In the genomic region with DNA sequence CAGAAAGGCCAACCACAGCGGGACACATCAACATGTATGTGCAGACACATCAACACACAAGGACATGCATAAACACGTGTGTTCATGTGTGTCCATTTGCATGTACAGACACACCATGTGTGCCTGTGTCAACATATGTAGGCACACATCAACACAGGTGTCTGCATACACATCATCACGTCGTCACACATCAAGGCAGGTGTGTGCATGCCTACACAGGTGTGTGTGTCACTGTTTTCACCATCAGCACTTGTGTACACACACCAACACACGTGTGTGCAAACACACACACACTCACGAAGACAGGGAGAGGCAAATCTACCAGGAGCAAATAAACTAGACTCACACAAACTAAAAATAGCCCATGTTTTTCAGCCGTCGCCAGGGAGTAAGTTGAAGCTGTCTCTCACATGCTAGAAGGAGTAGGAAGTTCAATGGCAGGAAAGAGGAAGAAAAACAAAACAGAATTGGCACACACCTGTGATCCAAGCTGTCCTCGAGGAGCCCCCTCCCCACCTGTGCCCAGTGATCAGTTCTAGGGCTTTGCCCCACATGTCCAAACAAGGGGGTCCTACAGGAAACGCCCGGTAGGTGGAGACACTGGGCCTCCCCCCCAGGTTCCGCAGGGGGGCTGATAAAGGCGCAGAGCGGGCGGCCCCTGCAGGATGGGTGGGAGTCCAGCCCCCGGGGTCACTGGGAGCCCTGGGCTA, we compare ENCODE assay signal across 16 cellular contexts. TPM values are rescaled to one million over a fixed set of nuclear protein-coding genes. Genes with fewer than 3 reads are reported as not detected.
DNase-seq lines count a peak whose midpoint lies in the region; ATAC-seq and TF ChIP-seq lines count a peak whose summit lies in the region.
"Had no signal": no experiment of that assay in that cellular context is flagged by ENCODE, and none has a peak within 500 bp of the region (broad histone marks: within the 10 kb centered on the region; RNA-seq: fewer than 3 reads in every experiment).

No MANE protein-coding gene starts in this region.

- peak overlapping the region in 2 of 3 experiments; percentile 0 to 17 for H3K27ac Mint-ChIP-seq in nephron
- H3K27ac Mint-ChIP-seq: activated CD8-positive, alpha-beta memory T cell treated with anti-CD3 and anti-CD28 coated beads, Interleukin-2, amount 10 ng/mL, durations not matched to agents 7 days and 5 days; immature natural killer cell; stimulated activated naive CD8-positive, alpha-beta T cell treated with anti-CD3 and anti-CD28 coated beads, Interleukin-15, Interleukin-2, amounts not matched to agents 100 ng/mL and 50 ng/mL, for 24 hours had no signal

- H3K4me3 ChIP-seq in DOHH2 (ENCODE audit: low read length): peak overlapping the region; percentile 28; the same call in 1 of the 2 replicates
- no peak overlapping the region for H3K4me3 ChIP-seq in choroid plexus epithelial cell (ENCODE audit: low read depth, low read length)
- H3K4me3 ChIP-seq in mucosa of descending colon: no peak overlapping the region

- no peaks in the 10 kb centered on the region for H3K9me3 Mint-ChIP-seq in nephron
- H3K9me3 Mint-ChIP-seq: immature natural killer cell; naive thymus-derived CD8-positive, alpha-beta T cell; stimulated activated naive CD8-positive, alpha-beta T cell treated with anti-CD3 and anti-CD28 coated beads, Interleukin-15, Interleukin-2, amounts not matched to agents 100 ng/mL and 50 ng/mL, for 24 hours had no signal

- H4K20me1 ChIP-seq in DOHH2 (ENCODE audit: control insufficient read depth, insufficient read depth, low read depth, low read length): peaks cover 27% of the 10 kb centered on the region

- H3K9me3 ChIP-seq in DOHH2 (ENCODE audit: control insufficient read depth, insufficient read depth, low read length): no peaks in the 10 kb centered on the region
- no peaks in the 10 kb centered on the region for H3K9me3 ChIP-seq in mucosa of descending colon

- peaks cover 24% of the 10 kb centered on the region for H3K4me1 Mint-ChIP-seq in nephron

- H3K4me1 ChIP-seq in DOHH2 (ENCODE audit: control insufficient read depth, low read length): peaks cover 49% of the 10 kb centered on the region
- peaks cover 6% of the 10 kb centered on the region for H3K4me1 ChIP-seq in mucosa of descending colon (ENCODE audit: low read depth)
- H3K4me1 ChIP-seq in foreskin keratinocyte: no peaks in the 10 kb centered on the region

- H3K4me2 ChIP-seq in DOHH2 (ENCODE audit: low read length): peak overlapping the region; percentile 51

- H3K36me3 ChIP-seq in DOHH2 (ENCODE audit: control insufficient read depth, low read length) (peaks cover 81% of the 10 kb centered on the region), mucosa of descending colon (ENCODE audit: low read depth) (no peaks in the 10 kb centered on the region)

- H3K27ac ChIP-seq in DOHH2 (ENCODE audit: low read depth, low read length) (0 out of 2 replicates have a peak overlapping the region, but pooled peaks have one; percentile 11), foreskin keratinocyte (no peak overlapping the region)

- no peaks in the 10 kb centered on the region for H3K27me3 ChIP-seq in DOHH2 (ENCODE audit: control insufficient read depth, low read length)
- no peaks in the 10 kb centered on the region for H3K27me3 ChIP-seq in foreskin keratinocyte

- peaks cover 5% of the 10 kb centered on the region; the same call in 1 of the 2 replicates for H3F3A ChIP-seq in DOHH2 (ENCODE audit: control insufficient read depth, insufficient read depth)

- ATAC-seq in mucosa of descending colon (no peak), foreskin keratinocyte (no peak)
- ATAC-seq: activated CD8-positive, alpha-beta memory T cell treated with anti-CD3 and anti-CD28 coated beads, Interleukin-2, amount 10 ng/mL, durations not matched to agents 7 days and 5 days; esophagus mucosa; naive thymus-derived CD8-positive, alpha-beta T cell had no signal

- in situ Hi-C loops in KBM-7 (cut with MboI; ENCODE audit: low pct_unique_long_range_greater_than_20kb, low sequenced_read_pairs): no loop called here

- H3K27me3 Mint-ChIP-seq in nephron (ENCODE audit: low read depth): no peaks in the 10 kb centered on the region
- H3K27me3 Mint-ChIP-seq: activated CD8-positive, alpha-beta memory T cell treated with anti-CD3 and anti-CD28 coated beads, Interleukin-2, amount 10 ng/mL, durations not matched to agents 7 days and 5 days; naive thymus-derived CD8-positive, alpha-beta T cell; stimulated activated naive CD8-positive, alpha-beta T cell treated with anti-CD3 and anti-CD28 coated beads, Interleukin-15, Interleukin-2, amounts not matched to agents 100 ng/mL and 50 ng/mL, for 24 hours had no signal

- TF ChIP-seq CTCF in DOHH2 (IDR thresholded peaks at IDR 0.05; ENCODE audit: low read depth, low read length, poor library complexity, severe bottlenecking): peak; percentile 76
- TF ChIP-seq CTCF in choroid plexus epithelial cell (conservative IDR thresholded peaks at IDR 0.05; ENCODE audit: low read depth, low read length): peak; percentile 31
- TF ChIP-seq CTCF in nephron (IDR thresholded peaks at IDR 0.05; ENCODE audit: unreplicated experiment in 3 of 3): no peak
- no peak for TF ChIP-seq CTCF in mucosa of descending colon (IDR thresholded peaks at IDR 0.05)
- TF ChIP-seq CTCF in foreskin keratinocyte (conservative IDR thresholded peaks at IDR 0.05): no peak

- H3K79me2 ChIP-seq in DOHH2 (ENCODE audit: control insufficient read depth, low read length): peaks cover 97% of the 10 kb centered on the region

- H3K4me3 Mint-ChIP-seq in nephron: no peak overlapping the region
- H3K4me3 Mint-ChIP-seq: activated CD8-positive, alpha-beta memory T cell treated with anti-CD3 and anti-CD28 coated beads, Interleukin-2, amount 10 ng/mL, durations not matched to agents 7 days and 5 days; CD4-positive, CD25-positive, alpha-beta regulatory T cell; immature natural killer cell; naive thymus-derived CD8-positive, alpha-beta T cell; stimulated activated naive CD8-positive, alpha-beta T cell treated with anti-CD3 and anti-CD28 coated beads, Interleukin-15, Interleukin-2, amounts not matched to agents 100 ng/mL and 50 ng/mL, for 24 hours had no signal

- H3K36me3 Mint-ChIP-seq in nephron (ENCODE audit: low read depth): no peaks in the 10 kb centered on the region
- H3K36me3 Mint-ChIP-seq: activated CD8-positive, alpha-beta memory T cell treated with anti-CD3 and anti-CD28 coated beads, Interleukin-2, amount 10 ng/mL, durations not matched to agents 7 days and 5 days; CD4-positive, CD25-positive, alpha-beta regulatory T cell; immature natural killer cell; naive thymus-derived CD8-positive, alpha-beta T cell had no signal

- no peaks in the 10 kb centered on the region for H3K9me2 ChIP-seq in DOHH2 (replicated peaks; ENCODE audit: control insufficient read depth, low read length)

- intact Hi-C loops in mucosa of descending colon (cut with DNase I, micrococcal nuclease): no loop called here

- DNase-seq in KBM-7 (peak; percentile 49), choroid plexus epithelial cell (ENCODE audit: low read depth) (peak; percentile 53), mucosa of descending colon (no peak), NCI-H2029 treated with DMSO at 0.1 percent for 48 hours (lab: John Stamatoyannopoulos, UW) (no peak), foreskin keratinocyte (no peak), cerebellar nuclear complex (lab: John Stamatoyannopoulos, UW) (no peak)
- DNase-seq: activated CD8-positive, alpha-beta memory T cell treated with anti-CD3 and anti-CD28 coated beads, Interleukin-2, amount 10 ng/mL, durations not matched to agents 7 days and 5 days; CD4-positive, CD25-positive, alpha-beta regulatory T cell; immature natural killer cell; naive thymus-derived CD8-positive, alpha-beta T cell; NCI-H1417 treated with DMSO at 0.1 percent for 48 hours; T-helper 2 cell had no signal

RNA-seq across cellular contexts. Expression of gene SCARB1, which starts 7.4 kb away (rescaled TPM):
- total RNA-seq in mucosa of descending colon (10 to 100 TPM; 23.0 to 55.1 (median 31.2) TPM), foreskin keratinocyte (48.4 and 52.1 TPM in 2 replicates)
- 69.5 and 69.7 TPM in 2 replicates for polyA plus RNA-seq in foreskin keratinocyte

RNA-seq across cellular contexts. Expression of gene UBC, which starts 58.2 kb away (rescaled TPM):
- total RNA-seq in mucosa of descending colon (1,000 to 10,000 TPM; 1,242 to 1,563 (median 1,498) TPM), foreskin keratinocyte (1,251 and 1,486 TPM in 2 replicates)
- polyA plus RNA-seq in foreskin keratinocyte: 1,048 and 1,182 TPM in 2 replicates

Comparison
In these comparisons a context has a peak if more than half of its experiments do, and no peak if none do; other contexts are left out.
1. CTCF ChIP-seq: peak in DOHH2 (single experiment) and choroid plexus epithelial cell (single experiment); none in nephron (0 of 3), mucosa of descending colon (single experiment) and foreskin keratinocyte (single experiment).
2. DNase-seq: peak in KBM-7 (single experiment) and choroid plexus epithelial cell (single experiment); none in mucosa of descending colon (0 of 3), NCI-H2029 treated with DMSO at 0.1 percent for 48 hours (single experiment), foreskin keratinocyte (0 of 2) and cerebellar nuclear complex (0 of 2).